8 cellular contexts compared by ENCODE assay signal in genomic region chr18:34222025-34222395, GRCh38. TPM values are rescaled to one million over a fixed set of nuclear protein-coding genes. Genes with fewer than 3 reads are reported as not detected.
A peak's percentile ranks its signal among the peaks of the same experiment; 100 is the strongest.
DNase-seq lines count a peak whose midpoint lies in the region; ATAC-seq and TF ChIP-seq lines count a peak whose summit lies in the region.

No MANE protein-coding gene starts in this region.

- H3K4me3 Mint-ChIP-seq in Calu3 (ENCODE audit: low read depth, unreplicated experiment) (peak overlapping the region; percentile 77), brain (peak overlapping the region; percentile 91 to 98 (median 96))

- H3K27me3 Mint-ChIP-seq in Calu3 (ENCODE audit: unreplicated experiment): peaks cover 52% of the 10 kb centered on the region
- H3K27me3 Mint-ChIP-seq in brain: peaks cover 24% of the 10 kb centered on the region

- H3K4me3 ChIP-seq in HUES64 (ENCODE audit: low read length) (peak overlapping the region; percentile 71), mesendoderm (ENCODE audit: low read length) (peak overlapping the region; percentile 66)

- peaks cover 18% of the 10 kb centered on the region for H3K4me1 Mint-ChIP-seq in Calu3 (ENCODE audit: low read depth, unreplicated experiment)
- peaks cover 54% of the 10 kb centered on the region for H3K4me1 Mint-ChIP-seq in brain

- H3K18ac ChIP-seq in mesendoderm (ENCODE audit: low read length): no peak overlapping the region

- H3K27ac Mint-ChIP-seq in Calu3 (ENCODE audit: unreplicated experiment) (peak overlapping the region; percentile 15), brain (peak overlapping the region; percentile 94 to 100 (median 99))

- H3K4ac ChIP-seq in mesendoderm (ENCODE audit: low read depth, low read length): no peak overlapping the region

- intact Hi-C loops in Calu3 (cut with micrococcal nuclease; ENCODE audit: unreplicated experiment): loop anchor here (10.0 kb wide), 1 partner anchor 467 kb away; no protein-coding TSS in a partner anchor

- H3K79me2 ChIP-seq in mesendoderm (ENCODE audit: control insufficient read depth, insufficient read depth, low read length): no peaks in the 10 kb centered on the region

- peaks cover 62% of the 10 kb centered on the region for H3K27me3 ChIP-seq in HUES64 (ENCODE audit: insufficient read depth, low read length)
- H3K27me3 ChIP-seq in mesendoderm (ENCODE audit: insufficient read depth, low read length, poor library complexity): peaks cover 2% of the 10 kb centered on the region

- no peak overlapping the region for H2BK120ac ChIP-seq in mesendoderm (ENCODE audit: low read depth, low read length)

- no peak overlapping the region for H4K5ac ChIP-seq in mesendoderm (ENCODE audit: low read length)

- H4K8ac ChIP-seq in mesendoderm (ENCODE audit: low read depth, low read length): no peak overlapping the region

- H3K9me3 ChIP-seq in HUES64 (ENCODE audit: insufficient read depth, low read depth, low read length): no peaks in the 10 kb centered on the region

- H3K4me1 ChIP-seq in HUES64 (ENCODE audit: insufficient read depth, low read length) (peaks cover 5% of the 10 kb centered on the region), mesendoderm (ENCODE audit: control insufficient read depth, low read depth, low read length) (no peaks in the 10 kb centered on the region)

- no peaks in the 10 kb centered on the region for H3K9me3 Mint-ChIP-seq in Calu3 (ENCODE audit: low read depth, unreplicated experiment)
- no peaks in the 10 kb centered on the region for H3K9me3 Mint-ChIP-seq in brain

- H3K23ac ChIP-seq in mesendoderm (ENCODE audit: low read length): no peak overlapping the region

- H3K36me3 Mint-ChIP-seq in Calu3 (ENCODE audit: insufficient read depth, unreplicated experiment): peaks cover 13% of the 10 kb centered on the region
- H3K36me3 Mint-ChIP-seq in brain: no peaks in the 10 kb centered on the region

- under 1% methylated on average over 7 of the region's 11 CpGs for WGBS in HUES64
- WGBS in mesendoderm (ENCODE audit: extremely low coverage, insufficient coverage, low lambda C conversion rate): no CpG with 5 or more reads among the region's 11 CpGs

- H2BK5ac ChIP-seq in mesendoderm (ENCODE audit: low read length): no peak overlapping the region

- H2BK15ac ChIP-seq in mesendoderm (replicated peaks; ENCODE audit: low read depth): no peak overlapping the region

- H2AK5ac ChIP-seq in mesendoderm (ENCODE audit: low read length): no peak overlapping the region

- peak overlapping the region; percentile 83 for H3K56ac ChIP-seq in mesendoderm (ENCODE audit: low read length)

- H3K27ac ChIP-seq in HUES64 (ENCODE audit: low read depth, low read length): no peak overlapping the region
- no peak overlapping the region for H3K27ac ChIP-seq in mesendoderm (ENCODE audit: low read depth, low read length)

- H3K9ac ChIP-seq in HUES64 (ENCODE audit: low read depth, low read length) (peak overlapping the region; percentile 65; the same call in 1 of the 2 replicates), mesendoderm (ENCODE audit: low read length) (peak overlapping the region; percentile 65)

- CTCF ChIA-PET in Calu3 (lab: Charles Lee): no interaction called here

- DNase-seq in Calu3: no peak
- peak; percentile 56 for DNase-seq in mesendoderm
- DNase-seq in foreskin melanocyte: no peak
- no peak for DNase-seq in AG08396 (ENCODE audit: low spot score)
- DNase-seq in H4 (ENCODE audit: low spot score): no peak

- no peak for ATAC-seq in HG03520 (IDR thresholded peaks at IDR 0.05; ENCODE audit: unreplicated experiment)

- no peaks in the 10 kb centered on the region for H3K79me1 ChIP-seq in mesendoderm (ENCODE audit: low read length)

- BruUV-seq in Calu3 (replicated peaks; lab: Mats Ljungman, UMichigan): no TSS peak

- H3K36me3 ChIP-seq in HUES64 (ENCODE audit: insufficient read depth, low read length) (no peaks in the 10 kb centered on the region), mesendoderm (ENCODE audit: control insufficient read depth, insufficient read depth, low read length) (no peaks in the 10 kb centered on the region)

- TF ChIP-seq CTCF in Calu3 (IDR thresholded peaks at IDR 0.05; ENCODE audit: unreplicated experiment) (no peak), brain (conservative IDR thresholded peaks at IDR 0.05) (no peak)

- H3K4me2 ChIP-seq in mesendoderm (ENCODE audit: low read length): peak overlapping the region; percentile 99

RNA-seq across cellular contexts. Expression of gene NOL4, which starts 2.7 kb away (rescaled TPM):
- not detected in 2 replicates for total RNA-seq in Calu3 (2022)
- polyA plus RNA-seq in HUES64 (2013, experiment 1 of 2): 0.30 TPM
- polyA plus RNA-seq in HUES64 (2013, experiment 2 of 2): 0.89 TPM
- polyA plus RNA-seq in brain (ENCODE audit: insufficient read depth, low read depth, low replicate concordance): 173 TPM
- polyA plus RNA-seq in mesendoderm (2013, experiment 1 of 2): 0.77 TPM
- polyA plus RNA-seq in mesendoderm (2013, experiment 2 of 2): 1.0 TPM
- 0.83 TPM in 1 of 2 replicates, not detected in the other for total RNA-seq in H4 (2014; rRNA removed; shearing (Covaris generic))
